Comparison of ENCODE assay signal across 13 cellular contexts in genomic region chr12:47236109-47236714, GRCh38.
DNase-seq lines count a peak whose midpoint lies in the region; ATAC-seq and TF ChIP-seq lines count a peak whose summit lies in the region.
"Had no signal": no experiment of that assay in that cellular context is flagged by ENCODE, and none has a peak within 500 bp of the region (broad histone marks: within the 10 kb centered on the region; RNA-seq: fewer than 3 reads in every experiment).

No MANE protein-coding gene starts in this region.

- no peak overlapping the region for H3K4me3 ChIP-seq in ACC112 (ENCODE audit: low read depth, low read length)
- H3K4me3 ChIP-seq in heart left ventricle = no peak overlapping the region
- H3K4me3 ChIP-seq: body of pancreas, upper lobe of left lung had no signal

- peak; percentile 67 for DNase-seq in H4 (ENCODE audit: low spot score)
- DNase-seq in activated naive CD8-positive, alpha-beta T cell treated with anti-CD3 and anti-CD28 coated beads, Interleukin-2, amount 10 ng/mL, durations not matched to agents 7 days and 5 days = no peak
- no peak for DNase-seq in heart left ventricle
- no peak for DNase-seq in DMS53 treated with DMSO at 0.1 percent for 48 hours (lab: John Stamatoyannopoulos, UW; ENCODE audit: unreplicated experiment)
- no peak for DNase-seq in CD1c-positive myeloid dendritic cell (ENCODE audit: extremely low spot score)
- DNase-seq in HEK293T (ENCODE audit: extremely low spot score) = no peak
- DNase-seq: body of pancreas; kidney; NCI-H2107; stimulated activated CD4-positive, alpha-beta T cell treated with anti-CD3 and anti-CD28 coated beads, Interleukin-15, amount 100 ng/mL, for 24 hours had no signal

- H3K27ac Mint-ChIP-seq in activated naive CD8-positive, alpha-beta T cell treated with anti-CD3 and anti-CD28 coated beads, Interleukin-2, amount 10 ng/mL, durations not matched to agents 7 days and 5 days = peak overlapping the region; percentile 13

- 77 to 85% (median 81%) methylated on average over 13 of the region's 13 CpGs for WGBS in heart left ventricle, 4 donors

- ATAC-seq in activated naive CD8-positive, alpha-beta T cell treated with anti-CD3 and anti-CD28 coated beads, Interleukin-2, amount 10 ng/mL, durations not matched to agents 7 days and 5 days (ENCODE audit: low read depth) = no peak
- ATAC-seq in heart left ventricle (peak in 3 of 4 donors; percentile 74 to 85 (median 85)), HG02852 (IDR thresholded peaks at IDR 0.05; ENCODE audit: unreplicated experiment) (no peak)
- ATAC-seq: body of pancreas had no signal

- no peak for TF ChIP-seq POLR2A in heart left ventricle (IDR thresholded peaks at IDR 0.05)

- no peaks in the 10 kb centered on the region for H3K27me3 ChIP-seq in ACC112 (ENCODE audit: insufficient read depth, low read length)
- H3K27me3 ChIP-seq in heart left ventricle = no peaks in the 10 kb centered on the region
- H3K27me3 ChIP-seq: body of pancreas, upper lobe of left lung had no signal

- H3K36me3 ChIP-seq in ACC112 (ENCODE audit: insufficient read depth, low read length) (no peaks in the 10 kb centered on the region), heart left ventricle (peaks cover 0 to 8% (median 0%) of the 10 kb centered on the region in 9 donors)

- no peaks in the 10 kb centered on the region for H3K79me2 ChIP-seq in ACC112 (ENCODE audit: control insufficient read depth, insufficient read depth, low read length, unreplicated experiment)

- peaks cover 65% of the 10 kb centered on the region for H3K36me3 Mint-ChIP-seq in activated naive CD8-positive, alpha-beta T cell treated with anti-CD3 and anti-CD28 coated beads, Interleukin-2, amount 10 ng/mL, durations not matched to agents 7 days and 5 days

- H3K4me1 ChIP-seq in ACC112 (ENCODE audit: control insufficient read depth, insufficient read depth, low read length, unreplicated experiment) (peaks cover 10% of the 10 kb centered on the region), heart left ventricle (peaks cover 0 to 29% (median 2%) of the 10 kb centered on the region in 12 donors)

- H3K9me3 ChIP-seq in heart left ventricle = no peaks in the 10 kb centered on the region
- H3K9me3 ChIP-seq: body of pancreas, upper lobe of left lung had no signal

- no peak for TF ChIP-seq CTCF in heart left ventricle (IDR thresholded peaks at IDR 0.05)

- H3K4me1 Mint-ChIP-seq in activated naive CD8-positive, alpha-beta T cell treated with anti-CD3 and anti-CD28 coated beads, Interleukin-2, amount 10 ng/mL, durations not matched to agents 7 days and 5 days = peaks cover 42% of the 10 kb centered on the region

- POLR2A ChIA-PET in activated naive CD8-positive, alpha-beta T cell treated with anti-CD3 and anti-CD28 coated beads, Interleukin-2, amount 10 ng/mL, durations not matched to agents 7 days and 5 days (lab: Charles Lee) = interaction anchor here (1.4 kb wide), 1 partner anchor 17 kb away, joined by 3 read pairs; no protein-coding TSS in a partner anchor
- POLR2A ChIA-PET in HEK293T (lab: Yijun Ruan, JAX) = no interaction called here

- H2AFZ ChIP-seq in ACC112 (ENCODE audit: low read length, unreplicated experiment) = peak overlapping the region; percentile 55

- no peaks in the 10 kb centered on the region for H3K27me3 Mint-ChIP-seq in activated naive CD8-positive, alpha-beta T cell treated with anti-CD3 and anti-CD28 coated beads, Interleukin-2, amount 10 ng/mL, durations not matched to agents 7 days and 5 days

- H3K9me3 Mint-ChIP-seq in activated naive CD8-positive, alpha-beta T cell treated with anti-CD3 and anti-CD28 coated beads, Interleukin-2, amount 10 ng/mL, durations not matched to agents 7 days and 5 days = peaks cover 9% of the 10 kb centered on the region

- CTCF ChIA-PET in HEK293T (lab: Yijun Ruan, JAX) = no interaction called here

- peak overlapping the region; percentile 37 for H3K4me3 Mint-ChIP-seq in activated naive CD8-positive, alpha-beta T cell treated with anti-CD3 and anti-CD28 coated beads, Interleukin-2, amount 10 ng/mL, durations not matched to agents 7 days and 5 days

- intact Hi-C loops in heart left ventricle (cut with DNase I) = no loop called here

- peak overlapping the region; percentile 55 for H3K27ac ChIP-seq in ACC112 (ENCODE audit: low read depth, low read length)
- H3K27ac ChIP-seq in heart left ventricle = peak overlapping the region in 6 of 12 donors; percentile 8 to 58 (median 42)
- H3K27ac ChIP-seq: body of pancreas had no signal

TF ChIP-seq in HEK293T, 16 proteins besides CTCF, POLR2A, EP300 and RAD21:
- TF ChIP-seq PKNOX1 (IDR thresholded peaks at IDR 0.05) (no peak), ARNT (IDR thresholded peaks at IDR 0.05) (no peak)

Comparison
In these comparisons a context has a peak if more than half of its experiments do, and no peak if none do; other contexts are left out.
1. ATAC-seq: peak in heart left ventricle (3 of 4); none in activated naive CD8-positive, alpha-beta T cell treated with anti-CD3 and anti-CD28 coated beads, Interleukin-2, amount 10 ng/mL, durations not matched to agents 7 days and 5 days (single experiment) and HG02852 (single experiment).